In genomic region chr15:64070965-64071851, GRCh38 we compare ENCODE assay signal across 8 cellular contexts. TPM values are rescaled to one million over a fixed set of nuclear protein-coding genes. Genes with fewer than 3 reads are reported as not detected.
DNase-seq lines count a peak whose midpoint lies in the region; ATAC-seq and TF ChIP-seq lines count a peak whose summit lies in the region.

No MANE protein-coding gene starts in this region.

- POLR2A ChIA-PET in Panc1 (lab: Charles Lee) (no interaction called here), Caco-2 (lab: Charles Lee) (no interaction called here)

- no peaks in the 10 kb centered on the region for H3K9me3 ChIP-seq in Panc1 (ENCODE audit: control insufficient read depth, insufficient read depth, low read depth, low read length)
- H3K9me3 ChIP-seq in Caco-2: no peaks in the 10 kb centered on the region

- H3K4me1 ChIP-seq in Panc1 (ENCODE audit: control insufficient read depth, insufficient read depth, low read length) (peaks cover 25% of the 10 kb centered on the region), Caco-2 (peaks cover 22% of the 10 kb centered on the region)

- peak; percentile 31; the same call in 1 of the 2 replicates for ATAC-seq in Panc1
- ATAC-seq in GM21825 (IDR thresholded peaks at IDR 0.05; ENCODE audit: unreplicated experiment): no peak

- intact Hi-C loops in Panc1 (cut with micrococcal nuclease; ENCODE audit: unreplicated experiment): no loop called here
- intact Hi-C loops in Caco-2 (cut with micrococcal nuclease; ENCODE audit: unreplicated experiment): no loop called here

- H3K4me3 ChIP-seq in Panc1 (ENCODE audit: low read depth in 2 of 2, low read length in 2 of 2) (no peak overlapping the region), fibroblast of pulmonary artery (replicated peaks; ENCODE audit: low read depth, low read length) (no peak overlapping the region), Caco-2 (ENCODE audit: low read depth, low read length) (no peak overlapping the region)

- BruUV-seq in Panc1 (replicated peaks; lab: Mats Ljungman, UMichigan) (no TSS peak), Caco-2 (replicated peaks; lab: Mats Ljungman, UMichigan) (no TSS peak)

- TF ChIP-seq CTCF in Panc1 (IDR thresholded peaks at IDR 0.05) (no peak), fibroblast of pulmonary artery (IDR thresholded peaks at IDR 0.05; ENCODE audit: low read length, missing control alignments) (no peak), osteocyte (IDR thresholded peaks at IDR 0.05) (no peak), Caco-2 (IDR thresholded peaks at IDR 0.05; ENCODE audit: insufficient read depth in 1 of 2, low read depth in 1 of 2, low read length in 1 of 2, severe bottlenecking in 1 of 2, unreplicated experiment in 1 of 2) (no peak)

- peaks cover 28% of the 10 kb centered on the region for H3K4me1 Mint-ChIP-seq in osteocyte (ENCODE audit: unreplicated experiment)
- H3K4me1 Mint-ChIP-seq in Caco-2 (ENCODE audit: low read depth, unreplicated experiment): peaks cover 5% of the 10 kb centered on the region

- in situ Hi-C loops in Panc1 (cut with HindIII; ENCODE audit: low pct_unique_long_range_greater_than_20kb, low sequenced_read_pairs): no loop called here

- H3K27me3 ChIP-seq in Panc1 (ENCODE audit: control insufficient read depth, insufficient read depth, low read length) (no peaks in the 10 kb centered on the region), Caco-2 (replicated peaks; ENCODE audit: control insufficient read depth, insufficient read depth, low read length) (no peaks in the 10 kb centered on the region)

- peak overlapping the region; percentile 57 for H3K27ac ChIP-seq in Panc1 (ENCODE audit: low read length)

- DNase-seq in Ammon's horn (ENCODE audit: low spot score) (peak; percentile 54), Panc1 (ENCODE audit: low read depth, low spot score) (peak; percentile 76), fibroblast of pulmonary artery (ENCODE audit: low read depth) (peak; percentile 90), osteocyte (ENCODE audit: extremely low spot score, unreplicated experiment) (no peak), ecto neural progenitor cell (ENCODE audit: low spot score) (no peak), Caco-2 (no peak)
- DNase-seq in activated CD4-positive, alpha-beta T cell treated with anti-CD3 and anti-CD28 coated beads, Interleukin-2, amount 50 U/mL, for 1 hour: no peak

- H3K36me3 Mint-ChIP-seq in osteocyte (ENCODE audit: unreplicated experiment): peaks cover 18% of the 10 kb centered on the region
- H3K36me3 Mint-ChIP-seq in Caco-2 (ENCODE audit: insufficient read depth, unreplicated experiment): peaks cover 12% of the 10 kb centered on the region

- H3K36me3 ChIP-seq in Panc1 (ENCODE audit: control insufficient read depth, insufficient read depth, low read length): no peaks in the 10 kb centered on the region; the same call in 1 of the 2 replicates
- H3K36me3 ChIP-seq in Caco-2 (ENCODE audit: control insufficient read depth, insufficient read depth, low read length): no peaks in the 10 kb centered on the region; the same call in 1 of the 2 replicates

- H3K27ac Mint-ChIP-seq in osteocyte (ENCODE audit: unreplicated experiment) (peak overlapping the region; percentile 86), Caco-2 (ENCODE audit: unreplicated experiment) (no peak overlapping the region)

- no peak overlapping the region for H3K4me3 Mint-ChIP-seq in osteocyte (ENCODE audit: unreplicated experiment)
- H3K4me3 Mint-ChIP-seq in Caco-2 (ENCODE audit: unreplicated experiment): no peak overlapping the region

- H3K9me3 Mint-ChIP-seq in osteocyte (ENCODE audit: unreplicated experiment) (no peaks in the 10 kb centered on the region), Caco-2 (ENCODE audit: unreplicated experiment) (no peaks in the 10 kb centered on the region)

- H3K27me3 Mint-ChIP-seq in osteocyte (ENCODE audit: unreplicated experiment) (no peaks in the 10 kb centered on the region), Caco-2 (ENCODE audit: insufficient read depth, unreplicated experiment) (no peaks in the 10 kb centered on the region)

- CTCF ChIA-PET in Panc1 (lab: Charles Lee): interaction anchor here (0.6 to 0.8 kb wide), 3 partner anchors 138 to 461 kb away, joined by 3 to 12 read pairs (median 4); no protein-coding TSS in a partner anchor
- CTCF ChIA-PET in Caco-2 (lab: Charles Lee): interaction anchor here (0.6 to 1.4 kb wide), 3 partner anchors 25 to 1023 kb away, joined by 3 to 4 read pairs (median 3); partner anchors contain the start of gene DAPK2

RNA-seq across cellular contexts. Expression of gene CIAO2A, which starts 22.4 kb away (rescaled TPM):
- total RNA-seq in Panc1 (2021; ENCODE audit: unreplicated experiment): 89.8 TPM
- polyA plus RNA-seq in Panc1 (2012; ENCODE audit: insufficient read length): 84.6 TPM
- total RNA-seq in osteocyte: 32.6 and 33.8 TPM in 2 replicates
- total RNA-seq in Caco-2 (2022): 61.6 and 63.7 TPM in 2 replicates

RNA-seq across cellular contexts. Expression of gene SNX1, which starts 24.6 kb away (rescaled TPM):
- total RNA-seq in Panc1 (2021; ENCODE audit: unreplicated experiment): 96.2 TPM
- polyA plus RNA-seq in Panc1 (2012; ENCODE audit: insufficient read length): 73.0 TPM
- 101 and 106 TPM in 2 replicates for total RNA-seq in osteocyte
- total RNA-seq in Caco-2 (2022): 72.0 and 75.7 TPM in 2 replicates

RNA-seq across cellular contexts. Expression of gene DAPK2, which starts 24.9 kb away (rescaled TPM):
- 10.2 TPM for total RNA-seq in Panc1 (2021; ENCODE audit: unreplicated experiment)
- polyA plus RNA-seq in Panc1 (2012; ENCODE audit: insufficient read length): 10.3 TPM
- total RNA-seq in osteocyte: 17.6 and 17.7 TPM in 2 replicates
- 1.4 and 2.2 TPM in 2 replicates for total RNA-seq in Caco-2 (2022)

Comparison
In these comparisons a context has a peak if more than half of its experiments do, and no peak if none do; other contexts are left out.
1. DNase-seq: peak in Ammon's horn (single experiment), Panc1 (single experiment) and fibroblast of pulmonary artery (single experiment); none in osteocyte (single experiment), ecto neural progenitor cell (single experiment), Caco-2 (0 of 2) and activated CD4-positive, alpha-beta T cell treated with anti-CD3 and anti-CD28 coated beads, Interleukin-2, amount 50 U/mL, for 1 hour (single experiment).